In the genomic region with DNA sequence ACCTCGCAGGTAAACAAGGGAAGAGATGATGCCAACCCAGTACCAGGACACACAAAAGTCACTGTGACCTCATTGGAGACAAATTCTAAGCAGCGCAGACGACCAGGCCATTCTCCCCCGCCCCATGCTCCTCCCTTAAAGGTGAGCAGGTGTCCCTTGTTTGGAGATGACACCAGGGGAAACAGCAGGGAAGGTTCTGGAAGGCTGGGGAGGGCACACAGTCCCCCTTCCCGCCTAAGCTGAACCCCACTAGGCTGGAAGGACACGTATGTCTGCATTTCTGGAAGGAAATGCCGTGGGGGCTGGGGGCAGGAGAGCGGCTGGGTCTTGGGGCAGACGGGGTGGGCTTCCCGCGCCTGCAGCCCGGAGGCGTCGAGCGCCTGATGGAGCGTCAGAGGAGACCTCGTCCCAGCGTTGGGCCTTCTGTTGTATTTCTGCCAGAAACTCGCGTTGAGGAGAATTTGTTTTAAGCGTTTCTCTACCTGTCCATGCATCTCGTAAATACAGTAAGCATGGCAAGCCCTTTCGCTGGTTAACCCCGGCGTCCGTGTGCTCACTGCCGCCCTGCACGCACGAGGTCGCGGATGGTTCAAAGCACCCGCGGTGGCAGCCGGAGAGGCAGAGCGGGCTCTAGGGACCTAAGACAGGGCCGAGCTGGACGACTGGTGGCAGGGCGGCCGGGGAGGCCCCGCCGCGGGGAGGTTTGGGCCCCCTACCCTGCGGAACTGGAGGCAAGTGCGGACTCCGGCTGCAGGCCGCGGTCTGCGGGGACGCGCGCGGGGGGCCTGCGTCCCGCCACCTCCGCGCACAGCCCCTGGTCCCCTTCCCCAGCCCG, we compare ENCODE assay signal across 1 cellular context.
TF ChIP-seq lines count a peak whose summit lies in the region.

No MANE protein-coding gene starts in this region.

TF ChIP-seq in WTC11, 78 proteins besides CTCF, POLR2A, EP300 and RAD21 (continued from another document):
- TF ChIP-seq ZNF281 (CRISPR knock-in tag; IDR thresholded peaks at IDR 0.05) = no peak; the same call in 1 of the 2 replicates
- 0 out of 2 replicates have a peak, but pooled peaks have one; percentile 61 for TF ChIP-seq ZBTB21 (CRISPR knock-in tag; IDR thresholded peaks at IDR 0.05; ENCODE audit: borderline replicate concordance)
- peak; percentile 79 for TF ChIP-seq ZNF232 (CRISPR knock-in tag; IDR thresholded peaks at IDR 0.05)
- TF ChIP-seq AR (CRISPR knock-in tag; IDR thresholded peaks at IDR 0.05) = no peak
